In the genomic region with DNA sequence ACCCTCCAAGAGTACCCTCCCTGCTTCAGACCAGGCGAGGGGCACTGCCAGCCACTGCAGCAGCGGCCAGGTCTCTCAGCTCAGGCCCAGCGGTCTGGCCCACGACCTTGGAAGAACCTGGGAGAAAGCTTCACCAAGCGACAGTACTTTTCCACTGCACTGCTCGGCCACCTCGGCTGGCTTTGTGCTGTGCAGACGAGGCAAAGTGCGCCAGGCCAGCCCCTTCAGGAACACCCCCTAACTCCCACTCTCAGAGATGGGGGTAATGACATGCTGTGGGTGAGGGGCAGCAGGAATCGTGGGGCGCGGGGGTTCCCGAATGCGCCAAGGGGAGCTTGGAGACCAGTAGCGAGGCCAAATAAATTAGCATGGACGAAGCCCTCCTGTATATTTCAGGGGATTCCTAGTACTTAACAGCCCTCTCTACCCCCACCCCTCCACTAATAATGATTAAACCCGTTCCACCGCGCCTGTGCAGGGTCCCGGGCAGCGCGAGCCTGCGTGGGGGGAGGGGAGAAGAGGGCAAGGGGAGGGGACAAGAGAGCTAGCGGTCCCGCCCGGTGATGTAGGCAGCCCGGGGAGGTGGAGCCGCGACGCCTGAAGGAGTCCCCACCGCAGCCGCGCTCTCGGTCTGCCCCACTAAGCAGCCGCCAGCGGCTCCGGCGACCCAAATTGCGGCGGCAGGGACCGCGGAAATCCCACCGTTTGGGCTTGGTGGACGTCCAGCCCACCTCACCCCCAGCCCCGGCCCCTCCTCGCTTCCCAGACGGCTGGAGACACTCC, we compare ENCODE assay signal across 8 cellular contexts. TPM values are rescaled to one million over a fixed set of nuclear protein-coding genes. Genes with fewer than 3 reads are reported as not detected.
DNase-seq lines count a peak whose midpoint lies in the region; ATAC-seq and TF ChIP-seq lines count a peak whose summit lies in the region.

A gene with protein sequence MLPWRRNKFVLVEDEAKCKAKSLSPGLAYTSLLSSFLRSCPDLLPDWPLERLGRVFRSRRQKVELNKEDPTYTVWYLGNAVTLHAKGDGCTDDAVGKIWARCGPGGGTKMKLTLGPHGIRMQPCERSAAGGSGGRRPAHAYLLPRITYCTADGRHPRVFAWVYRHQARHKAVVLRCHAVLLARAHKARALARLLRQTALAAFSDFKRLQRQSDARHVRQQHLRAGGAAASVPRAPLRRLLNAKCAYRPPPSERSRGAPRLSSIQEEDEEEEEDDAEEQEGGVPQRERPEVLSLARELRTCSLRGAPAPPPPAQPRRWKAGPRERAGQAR (plus strand): TSS at position 629 of the 783 bp plus-strand sequence. CDS start 401 bp downstream, outside the sequence.

- intact Hi-C loops in A673 (cut with micrococcal nuclease; ENCODE audit: unreplicated experiment) = no loop called here
- intact Hi-C loops in mammary epithelial cell (cut with micrococcal nuclease) = no loop called here

- H3K4me1 ChIP-seq in A673 (ENCODE audit: insufficient read depth, low read length, poor library complexity, severe bottlenecking) (no peaks in the 10 kb centered on the region), HUES6 (ENCODE audit: control insufficient read depth, insufficient read depth, low read length) (peaks cover 21% of the 10 kb centered on the region; the same call in 1 of the 2 replicates), mammary epithelial cell (ENCODE audit: insufficient read depth, low read length) (peaks cover 19% of the 10 kb centered on the region)

- peak within 1 kb of the TSS; percentile 87 for H3K9ac ChIP-seq in HUES6 (ENCODE audit: low read length)
- H3K9ac ChIP-seq in mammary epithelial cell (ENCODE audit: insufficient read depth, low read length) = no peak within 1 kb of the TSS

- no TSS peak for BruUV-seq in A673 (replicated peaks; lab: Mats Ljungman, UMichigan)
- BruUV-seq in mammary epithelial cell (replicated peaks; lab: Mats Ljungman, UMichigan) = no TSS peak

- 9% methylated on average over 6 of the region's 47 CpGs for WGBS in mammary epithelial cell (ENCODE audit: low coverage, missing lambda C conversion rate)

- no peak within 1 kb of the TSS for H3K27ac ChIP-seq in A673 (ENCODE audit: low read depth, low read length, poor library complexity, severe bottlenecking)
- no peak within 1 kb of the TSS; the same call in 1 of the 2 replicates for H3K27ac ChIP-seq in HUES6 (ENCODE audit: low read depth, low read length)
- H3K27ac ChIP-seq in mammary epithelial cell (ENCODE audit: insufficient read depth, low read depth, low read length) = no peak within 1 kb of the TSS
- peak within 1 kb of the TSS; percentile 71 for H3K27ac ChIP-seq in layer of hippocampus (ENCODE audit: low read depth, low read length)
- peak within 1 kb of the TSS; percentile 73 for H3K27ac ChIP-seq in temporal lobe (ENCODE audit: low read depth, low read length)

- H2AFZ ChIP-seq in mammary epithelial cell (ENCODE audit: low read depth, low read length) = peak within 1 kb of the TSS; percentile 80

- no peaks in the 10 kb centered on the region for H3K9me3 ChIP-seq in A673 (ENCODE audit: low read depth, low read length, poor library complexity, severe bottlenecking)
- H3K9me3 ChIP-seq in HUES6 (ENCODE audit: control insufficient read depth, insufficient read depth, low read depth, low read length) = no peaks in the 10 kb centered on the region
- no peaks in the 10 kb centered on the region for H3K9me3 ChIP-seq in mammary epithelial cell (replicated peaks; ENCODE audit: insufficient read depth, low read length)

- H3K4me3 ChIP-seq in A673 (ENCODE audit: low read depth, low read length, poor library complexity, severe bottlenecking) = peak within 1 kb of the TSS; percentile 19
- H3K4me3 ChIP-seq in HUES6 (ENCODE audit: low read depth, low read length) = peak within 1 kb of the TSS; percentile 77
- peak within 1 kb of the TSS; percentile 27 to 43 (median 30) for H3K4me3 ChIP-seq in mammary epithelial cell (replicated peaks in 1 of 3; ENCODE audit: insufficient read depth in 1 of 3, low read depth in 2 of 3, low read length in 3 of 3)

- DNase-seq in A673 (ENCODE audit: low spot score) (peak; percentile 55), mammary epithelial cell (no peak)

- in situ Hi-C loops in mammary epithelial cell (cut with MboI; ENCODE audit: low sequenced_read_pairs in 2 of 2) = no loop called here

- no peak for ATAC-seq in HG03095 (IDR thresholded peaks at IDR 0.05; ENCODE audit: unreplicated experiment)
- ATAC-seq in GM21786 (IDR thresholded peaks at IDR 0.05; ENCODE audit: unreplicated experiment) = no peak
- ATAC-seq in HG03354 (IDR thresholded peaks at IDR 0.05; ENCODE audit: poor library complexity, severe bottlenecking, unreplicated experiment) = no peak

- TF ChIP-seq CTCF in A673 (conservative IDR thresholded peaks at IDR 0.05; ENCODE audit: low read depth, low read length) (no peak), mammary epithelial cell (conservative IDR thresholded peaks at IDR 0.05 in 1 of 2, IDR thresholded peaks at IDR 0.05 in 1 of 2; ENCODE audit: extremely low read depth in 1 of 2, insufficient read depth in 1 of 2, low read depth in 1 of 2, low read length in 2 of 2) (no peak)

- H3K27me3 ChIP-seq in A673 (replicated peaks; ENCODE audit: insufficient read depth, low read depth, low read length, poor library complexity) = peaks cover 77% of the 10 kb centered on the region
- H3K27me3 ChIP-seq in HUES6 (ENCODE audit: control insufficient read depth, insufficient read depth, low read length) = peaks cover 72% of the 10 kb centered on the region
- peaks cover 18% of the 10 kb centered on the region for H3K27me3 ChIP-seq in mammary epithelial cell (ENCODE audit: insufficient read depth, low read length)
- H3K27me3 ChIP-seq in layer of hippocampus (ENCODE audit: control insufficient read depth, insufficient read depth, low read length) = peaks cover 20% of the 10 kb centered on the region

- peak within 1 kb of the TSS; percentile 90 for H3K4me2 ChIP-seq in mammary epithelial cell (ENCODE audit: insufficient read depth, low read depth, low read length)

- no peaks in the 10 kb centered on the region for H3K79me2 ChIP-seq in mammary epithelial cell (ENCODE audit: insufficient read depth, low read length)

- POLR2A ChIA-PET in A673 (lab: Charles Lee; ENCODE audit: low non-redundant PET) = no interaction called here

- dilution Hi-C loops in mammary epithelial cell (cut with HindIII; ENCODE audit: low sequenced_read_pairs) = no loop called here

- H3K36me3 ChIP-seq in A673 (ENCODE audit: insufficient read depth, low read length, poor library complexity, severe bottlenecking) (no peaks in the 10 kb centered on the region), HUES6 (ENCODE audit: control insufficient read depth, insufficient read depth, low read length) (no peaks in the 10 kb centered on the region), mammary epithelial cell (ENCODE audit: insufficient read depth, low read length) (no peaks in the 10 kb centered on the region)

- CTCF ChIA-PET in A673 (lab: Charles Lee) = interaction anchor here (1.4 kb wide), 1 partner anchor 23 kb away, joined by 5 read pairs; no protein-coding TSS in a partner anchor
- CTCF ChIA-PET in mammary epithelial cell (lab: Charles Lee; ENCODE audit: low non-redundant PET) = interaction anchor here (0.6 kb wide), 1 partner anchor 741 kb away, joined by 4 read pairs; no protein-coding TSS in a partner anchor

- peaks cover 4% of the 10 kb centered on the region for H4K20me1 ChIP-seq in mammary epithelial cell (ENCODE audit: insufficient read depth, low read length)

RNA-seq across cellular contexts. Expression of the gene that starts here (rescaled TPM):
- total RNA-seq in A673 (2021) (not detected in 2 replicates), mammary epithelial cell (under 1 TPM in 1 of 2 donors, not detected in 1; 0.49 TPM), temporal lobe (0.74 TPM)
- polyA plus RNA-seq in mammary epithelial cell = 0.28 TPM
- polyA minus RNA-seq in mammary epithelial cell = not detected

Comparison
In these comparisons a context has a peak if more than half of its experiments do, and no peak if none do; other contexts are left out.
1. Peak in DNase-seq and H3K4me3 ChIP-seq in A673; RNA of the gene not detected or under 1 TPM.
2. H3K27ac ChIP-seq: peak in layer of hippocampus (single experiment) and temporal lobe (single experiment); none in A673 (single experiment), HUES6 (single experiment) and mammary epithelial cell (single experiment).
3. H3K4me3 ChIP-seq: peak in every context shown above with its lines; median percentile 77 in HUES6; 30 in mammary epithelial cell; 19 in A673.